In the genomic region with DNA sequence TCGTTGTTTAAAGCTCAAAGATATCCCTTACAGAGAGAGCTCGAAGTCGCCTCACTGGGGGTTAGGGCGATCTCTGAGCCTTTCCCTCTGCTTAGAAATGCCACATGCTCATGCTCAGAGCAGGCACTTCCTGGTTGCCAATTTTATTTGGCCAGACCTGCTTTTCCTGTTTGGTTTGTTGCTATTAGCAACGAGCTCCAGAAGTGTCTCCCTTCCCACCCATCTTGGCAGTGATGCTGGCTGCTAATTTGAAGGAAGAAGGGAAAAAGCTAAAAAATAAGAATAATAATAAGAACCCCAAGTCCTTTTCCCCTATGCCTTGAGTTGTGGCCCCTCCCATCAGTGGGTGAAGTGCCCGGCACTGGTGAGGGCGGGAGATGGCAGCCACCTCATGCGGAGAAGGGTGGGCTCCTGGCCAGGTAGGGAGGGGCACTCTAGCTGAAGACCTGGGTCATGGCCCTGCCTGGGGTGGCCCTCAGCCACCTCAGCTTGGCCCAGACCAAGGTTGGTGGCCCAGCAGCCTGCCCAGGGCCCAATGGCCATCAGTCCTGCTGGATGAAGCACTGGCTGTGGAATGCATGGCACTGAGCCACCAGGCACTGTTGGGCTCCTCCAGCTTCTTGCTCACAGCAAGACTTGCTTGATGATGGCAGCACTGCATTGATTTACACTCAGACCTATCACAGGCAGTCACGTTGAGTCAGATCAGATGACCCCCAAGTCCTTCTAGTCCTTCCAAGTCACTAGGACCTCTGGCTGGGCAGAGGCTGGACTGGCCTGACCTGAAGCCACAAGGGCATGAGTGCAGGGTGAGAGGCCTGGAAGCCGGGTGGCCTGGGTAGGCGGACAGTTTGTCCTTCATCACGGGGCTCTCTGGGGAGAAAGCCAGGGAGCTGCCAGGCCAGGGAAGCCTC, we compare ENCODE assay signal across 8 cellular contexts.
A peak's percentile ranks its signal among the peaks of the same experiment; 100 is the strongest.
DNase-seq lines count a peak whose midpoint lies in the region; ATAC-seq and TF ChIP-seq lines count a peak whose summit lies in the region.

No MANE protein-coding gene starts in this region.

- no peaks in the 10 kb centered on the region for H4K20me1 ChIP-seq in osteoblast (ENCODE audit: insufficient read depth, low read length)

- no peaks in the 10 kb centered on the region for H3K27me3 ChIP-seq in osteoblast (ENCODE audit: insufficient read depth, low read length)

- H3K27ac Mint-ChIP-seq in activated naive CD4-positive, alpha-beta T cell treated with anti-CD3 and anti-CD28 coated beads, Interleukin-2, amount 50 U/mL, for 24 hours = peak overlapping the region; percentile 74

- H3K9me3 Mint-ChIP-seq in activated naive CD4-positive, alpha-beta T cell treated with anti-CD3 and anti-CD28 coated beads, Interleukin-2, amount 50 U/mL, for 24 hours = no peaks in the 10 kb centered on the region

- no peak for TF ChIP-seq CTCF in osteoblast (IDR thresholded peaks at IDR 0.05; ENCODE audit: extremely low read depth, low read depth, low read length)

- DNase-seq in activated naive CD4-positive, alpha-beta T cell (lab: John Stamatoyannopoulos, UW) = no peak
- peak; percentile 20 for DNase-seq in SK-N-MC (ENCODE audit: low read depth, low spot score)
- peak; percentile 95 for DNase-seq in fibroblast of peridontal ligament (ENCODE audit: extremely low read depth)
- DNase-seq in osteoblast (ENCODE audit: insufficient read length, low spot score, missing footprints) = peak; percentile 97
- DNase-seq in epidermal melanocyte (ENCODE audit: insufficient read length, low spot score) = no peak

- H3K36me3 Mint-ChIP-seq in activated naive CD4-positive, alpha-beta T cell treated with anti-CD3 and anti-CD28 coated beads, Interleukin-2, amount 50 U/mL, for 24 hours = peaks cover 7% of the 10 kb centered on the region

- H3K27ac ChIP-seq in SK-N-MC = peak overlapping the region; percentile 34; the same call in 1 of the 2 replicates
- H3K27ac ChIP-seq in osteoblast (ENCODE audit: low read depth, low read length) = peak overlapping the region; percentile 99

- peaks cover 13% of the 10 kb centered on the region for H3K79me2 ChIP-seq in osteoblast (ENCODE audit: insufficient read depth, low read length)

- no peaks in the 10 kb centered on the region for H3K36me3 ChIP-seq in SK-N-MC (ENCODE audit: insufficient read depth, low read length)
- peaks cover 73% of the 10 kb centered on the region for H3K36me3 ChIP-seq in osteoblast (ENCODE audit: insufficient read depth, low read length)

- H3K27me3 Mint-ChIP-seq in activated naive CD4-positive, alpha-beta T cell treated with anti-CD3 and anti-CD28 coated beads, Interleukin-2, amount 50 U/mL, for 24 hours = no peaks in the 10 kb centered on the region

- H3K4me3 ChIP-seq in SK-N-MC (0 out of 2 replicates have a peak overlapping the region, but pooled peaks have one; percentile 13), osteoblast (ENCODE audit: insufficient read depth, low read length) (peak overlapping the region; percentile 17)

- H3K9me3 ChIP-seq in SK-N-MC (ENCODE audit: low read depth, low read length) (no peaks in the 10 kb centered on the region), osteoblast (ENCODE audit: low read depth, low read length) (no peaks in the 10 kb centered on the region)

- H3K4me1 ChIP-seq in osteoblast (ENCODE audit: insufficient read depth, low read length) = peaks cover 57% of the 10 kb centered on the region

- H3K9ac ChIP-seq in SK-N-MC (ENCODE audit: insufficient read length) = no peak overlapping the region

- peaks cover 31% of the 10 kb centered on the region for H3K4me1 Mint-ChIP-seq in activated naive CD4-positive, alpha-beta T cell treated with anti-CD3 and anti-CD28 coated beads, Interleukin-2, amount 50 U/mL, for 24 hours

- H3K4me2 ChIP-seq in osteoblast (ENCODE audit: insufficient read depth, low read length) = peak overlapping the region; percentile 38

- H3K4me3 Mint-ChIP-seq in activated naive CD4-positive, alpha-beta T cell treated with anti-CD3 and anti-CD28 coated beads, Interleukin-2, amount 50 U/mL, for 24 hours = no peak overlapping the region

- no peak overlapping the region for H2AFZ ChIP-seq in osteoblast (ENCODE audit: low read length)

- ATAC-seq in HG03457 (IDR thresholded peaks at IDR 0.05; ENCODE audit: unreplicated experiment) (no peak), HG03159 (IDR thresholded peaks at IDR 0.05; ENCODE audit: unreplicated experiment) (no peak)

Comparison
In these comparisons a context has a peak if more than half of its experiments do, and no peak if none do; other contexts are left out.
1. DNase-seq: peak in SK-N-MC (single experiment), fibroblast of peridontal ligament (single experiment) and osteoblast (single experiment); none in activated naive CD4-positive, alpha-beta T cell (0 of 4) and epidermal melanocyte (single experiment).